8 cellular contexts compared by ENCODE assay signal in the genomic region with DNA sequence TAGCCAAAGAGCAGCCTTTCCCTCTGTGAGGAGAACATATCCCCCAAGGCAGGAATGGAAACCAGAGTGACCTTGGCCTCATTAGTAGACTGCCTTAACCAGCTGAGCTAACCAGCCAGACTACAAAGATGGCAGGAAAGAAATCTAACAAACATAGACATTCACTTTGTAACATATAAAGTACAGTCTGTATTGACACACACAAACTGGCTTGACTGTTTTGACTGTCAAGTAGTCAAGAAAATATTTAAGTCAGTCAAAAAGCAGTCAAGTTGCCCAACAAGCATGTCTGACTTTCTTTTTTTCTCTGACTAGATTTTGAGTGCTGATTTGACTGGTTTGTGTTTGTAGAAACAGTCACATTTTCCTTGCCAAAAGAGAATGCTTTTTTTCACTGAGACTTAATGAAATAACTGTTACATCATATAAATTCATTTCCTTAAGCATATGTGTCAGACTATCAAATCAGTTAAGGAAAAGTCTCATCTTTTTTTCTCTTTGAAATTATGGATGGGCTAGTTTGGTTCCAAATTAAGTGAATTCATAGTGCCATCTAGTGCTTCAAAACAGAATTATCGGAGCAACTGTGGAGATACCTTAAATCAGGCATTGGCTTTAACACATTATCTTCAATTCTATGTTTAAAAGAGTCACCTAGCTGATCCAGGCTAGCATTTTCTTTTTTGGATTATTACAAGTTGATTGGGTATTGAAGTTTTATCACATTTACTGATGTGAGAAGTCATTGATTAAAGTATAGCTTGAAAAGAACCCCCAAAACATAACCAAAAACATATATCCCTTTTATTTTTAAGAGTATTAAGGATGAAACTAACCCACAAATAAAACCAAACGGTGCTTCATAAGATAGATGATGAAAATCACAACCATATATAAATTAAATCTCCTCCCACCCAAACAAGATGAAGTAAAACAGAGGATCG.
DNase-seq lines count a peak whose midpoint lies in the region; ATAC-seq, FAIRE-seq and TF ChIP-seq lines count a peak whose summit lies in the region.

No MANE protein-coding gene starts in this region.

- no peak overlapping the region for H3K27ac Mint-ChIP-seq in CD4-positive, CD25-positive, alpha-beta regulatory T cell

- no peaks in the 10 kb centered on the region for H3K9me3 ChIP-seq in CD4-positive, CD25-positive, alpha-beta regulatory T cell (ENCODE audit: control insufficient read depth in 2 of 2, low read length in 2 of 2)

- peaks cover under 1% of the 10 kb centered on the region for H3K27me3 Mint-ChIP-seq in CD4-positive, CD25-positive, alpha-beta regulatory T cell

- H3K36me3 ChIP-seq in CD4-positive, CD25-positive, alpha-beta regulatory T cell (ENCODE audit: control insufficient read depth, insufficient read depth, low read length) = no peaks in the 10 kb centered on the region

- H3K4me1 ChIP-seq in CD4-positive, CD25-positive, alpha-beta regulatory T cell (ENCODE audit: control insufficient read depth, insufficient read depth, low read length, poor library complexity, severe bottlenecking) = no peaks in the 10 kb centered on the region

- no peaks in the 10 kb centered on the region for H3K36me3 Mint-ChIP-seq in CD4-positive, CD25-positive, alpha-beta regulatory T cell

- H3K4me1 Mint-ChIP-seq in CD4-positive, CD25-positive, alpha-beta regulatory T cell = peaks cover 0 to 4% (median 0%) of the 10 kb centered on the region in 4 donors

- DNase-seq in CD4-positive, CD25-positive, alpha-beta regulatory T cell = peak in 2 of 3 donors; percentile 42 to 65
- DNase-seq in RKO (ENCODE audit: low spot score) = peak; percentile 62
- DNase-seq in midbrain (lab: John Stamatoyannopoulos, UW) = peak; percentile 64
- DNase-seq in 8988T = no peak

- peak; percentile 43 to 53 for ATAC-seq in CD4-positive, CD25-positive, alpha-beta regulatory T cell (ENCODE audit: low read depth in 2 of 2)
- peak; percentile 70 for ATAC-seq in GM18907 (IDR thresholded peaks at IDR 0.05; ENCODE audit: unreplicated experiment)
- ATAC-seq in GM21423 (IDR thresholded peaks at IDR 0.05; ENCODE audit: unreplicated experiment) = no peak

- no peak overlapping the region for H3K4me3 Mint-ChIP-seq in CD4-positive, CD25-positive, alpha-beta regulatory T cell

- H3K27me3 ChIP-seq in CD4-positive, CD25-positive, alpha-beta regulatory T cell (ENCODE audit: control insufficient read depth, insufficient read depth, low read length) = no peaks in the 10 kb centered on the region

- TF ChIP-seq CTCF in LNCAP (IDR thresholded peaks at IDR 0.05) = peak; percentile 81

- H3K27ac ChIP-seq in CD4-positive, CD25-positive, alpha-beta regulatory T cell (ENCODE audit: insufficient read depth, low read length, poor library complexity, severe bottlenecking) = no peak overlapping the region

- FAIRE-seq in endometrium (lab: Jason Lieb, UNC) = peak; percentile 85

- H3K4me3 ChIP-seq in CD4-positive, CD25-positive, alpha-beta regulatory T cell (ENCODE audit: low read depth, low read length) = no peak overlapping the region

- no peaks in the 10 kb centered on the region for H3K9me3 Mint-ChIP-seq in CD4-positive, CD25-positive, alpha-beta regulatory T cell
